Comparison of ENCODE assay signal across 32 cellular contexts in the genomic region with DNA sequence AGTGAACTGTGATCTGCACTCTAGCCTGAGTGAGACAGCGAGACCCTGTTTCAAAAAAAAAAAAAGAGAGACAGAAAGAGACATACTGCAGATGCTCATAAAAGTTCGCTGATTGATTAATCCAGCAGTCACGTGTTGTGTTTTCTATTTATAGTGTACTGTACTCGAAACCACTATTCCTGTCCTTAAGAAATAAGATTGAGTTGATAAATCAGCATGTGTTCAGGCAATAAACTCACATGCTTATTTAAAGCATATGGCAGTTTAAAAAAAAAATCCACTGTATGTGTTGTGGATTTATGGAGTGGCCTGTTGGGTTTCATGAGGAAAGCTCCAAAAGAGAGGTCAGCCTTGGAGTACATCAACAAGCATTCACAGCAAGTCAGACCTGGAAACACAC.
"Had no signal": no experiment of that assay in that cellular context is flagged by ENCODE, and none has a peak within 500 bp of the region (broad histone marks: within the 10 kb centered on the region; RNA-seq: fewer than 3 reads in every experiment).

No MANE protein-coding gene starts in this region.

- ATAC-seq: activated T-cell treated with anti-CD3 and anti-CD28 coated beads, Interleukin-2, amount 50 U/mL, for 72 hours; activated T-helper 17 cell treated with anti-CD3 and anti-CD28 coated beads, Interleukin-2, amount 50 U/mL, for 72 hours; PC-3 had no signal

- H3K27ac Mint-ChIP-seq: activated CD4-positive, alpha-beta memory T cell treated with anti-CD3 and anti-CD28 coated beads, Interleukin-2, amount 10 ng/mL, durations not matched to agents 7 days and 5 days; activated naive CD8-positive, alpha-beta T cell treated with anti-CD3 and anti-CD28 coated beads for 36 hours; activated T-cell treated with anti-CD3 and anti-CD28 coated beads, Interleukin-2, amount 50 U/mL, for 72 hours; activated T-helper 17 cell treated with anti-CD3 and anti-CD28 coated beads, Interleukin-2, amount 50 U/mL, for 72 hours had no signal

- H3K36me3 Mint-ChIP-seq: activated naive CD8-positive, alpha-beta T cell treated with anti-CD3 and anti-CD28 coated beads for 36 hours had no signal

- H3K4me1 Mint-ChIP-seq: activated CD4-positive, alpha-beta memory T cell treated with anti-CD3 and anti-CD28 coated beads, Interleukin-2, amount 10 ng/mL, durations not matched to agents 7 days and 5 days; central memory CD8-positive, alpha-beta T cell had no signal

- DNase-seq: activated CD4-positive, alpha-beta memory T cell treated with anti-CD3 and anti-CD28 coated beads, Interleukin-2, amount 10 ng/mL, durations not matched to agents 7 days and 5 days; activated CD4-positive, alpha-beta T cell treated with anti-CD3 and anti-CD28 coated beads for 1 hour; activated CD4-positive, alpha-beta T cell treated with anti-CD3 and anti-CD28 coated beads for 48 hours; activated CD4-positive, CD25-positive, alpha-beta regulatory T cell; activated effector memory CD4-positive, alpha-beta T cell treated with anti-CD3 and anti-CD28 coated beads, Interleukin-2, amount 50 U/mL, for 16 hours; activated naive CD4-positive, alpha-beta T cell; activated naive CD4-positive, alpha-beta T cell treated with anti-CD3 and anti-CD28 coated beads, Interleukin-2, amount 50 U/mL, for 16 hours; activated naive CD8-positive, alpha-beta T cell treated with anti-CD3 and anti-CD28 coated beads for 36 hours; activated T-cell treated with anti-CD3 and anti-CD28 coated beads, Interleukin-2, amount 50 U/mL, for 1 hour; activated T-cell treated with anti-CD3 and anti-CD28 coated beads, Interleukin-2, amount 50 U/mL, for 72 hours; amygdala; KBM-7; NCI-H1105 treated with DMSO at 0.1 percent for 48 hours; NCI-H1436; NCI-H1694; NCI-H1930; NCI-H2081 treated with DMSO at 0.1 percent for 48 hours; NCI-H226; NCI-H446 treated with DMSO at 0.1 percent for 48 hours; NCI-H69; NCI-H82; PC-3; Peyer's patch; RPMI8226; SHP77 treated with DMSO at 0.1 percent for 48 hours; T1000; WERI-Rb-1 had no signal

- H3K4me3 Mint-ChIP-seq: activated CD4-positive, alpha-beta memory T cell treated with anti-CD3 and anti-CD28 coated beads, Interleukin-2, amount 10 ng/mL, durations not matched to agents 7 days and 5 days; activated naive CD8-positive, alpha-beta T cell treated with anti-CD3 and anti-CD28 coated beads for 36 hours; activated T-cell treated with anti-CD3 and anti-CD28 coated beads, Interleukin-2, amount 50 U/mL, for 72 hours; activated T-helper 17 cell treated with anti-CD3 and anti-CD28 coated beads, Interleukin-2, amount 50 U/mL, for 72 hours; central memory CD8-positive, alpha-beta T cell had no signal

- H3K4me3 ChIP-seq: ascending aorta, cardiac muscle cell, Peyer's patch, SJSA1 had no signal

- H3K9me3 Mint-ChIP-seq: activated CD4-positive, alpha-beta memory T cell treated with anti-CD3 and anti-CD28 coated beads, Interleukin-2, amount 10 ng/mL, durations not matched to agents 7 days and 5 days; activated naive CD8-positive, alpha-beta T cell treated with anti-CD3 and anti-CD28 coated beads for 36 hours; activated T-cell treated with anti-CD3 and anti-CD28 coated beads, Interleukin-2, amount 50 U/mL, for 72 hours; activated T-helper 17 cell treated with anti-CD3 and anti-CD28 coated beads, Interleukin-2, amount 50 U/mL, for 72 hours; central memory CD8-positive, alpha-beta T cell had no signal
